Comparison of ENCODE assay signal across 1 cellular context in the genomic region with DNA sequence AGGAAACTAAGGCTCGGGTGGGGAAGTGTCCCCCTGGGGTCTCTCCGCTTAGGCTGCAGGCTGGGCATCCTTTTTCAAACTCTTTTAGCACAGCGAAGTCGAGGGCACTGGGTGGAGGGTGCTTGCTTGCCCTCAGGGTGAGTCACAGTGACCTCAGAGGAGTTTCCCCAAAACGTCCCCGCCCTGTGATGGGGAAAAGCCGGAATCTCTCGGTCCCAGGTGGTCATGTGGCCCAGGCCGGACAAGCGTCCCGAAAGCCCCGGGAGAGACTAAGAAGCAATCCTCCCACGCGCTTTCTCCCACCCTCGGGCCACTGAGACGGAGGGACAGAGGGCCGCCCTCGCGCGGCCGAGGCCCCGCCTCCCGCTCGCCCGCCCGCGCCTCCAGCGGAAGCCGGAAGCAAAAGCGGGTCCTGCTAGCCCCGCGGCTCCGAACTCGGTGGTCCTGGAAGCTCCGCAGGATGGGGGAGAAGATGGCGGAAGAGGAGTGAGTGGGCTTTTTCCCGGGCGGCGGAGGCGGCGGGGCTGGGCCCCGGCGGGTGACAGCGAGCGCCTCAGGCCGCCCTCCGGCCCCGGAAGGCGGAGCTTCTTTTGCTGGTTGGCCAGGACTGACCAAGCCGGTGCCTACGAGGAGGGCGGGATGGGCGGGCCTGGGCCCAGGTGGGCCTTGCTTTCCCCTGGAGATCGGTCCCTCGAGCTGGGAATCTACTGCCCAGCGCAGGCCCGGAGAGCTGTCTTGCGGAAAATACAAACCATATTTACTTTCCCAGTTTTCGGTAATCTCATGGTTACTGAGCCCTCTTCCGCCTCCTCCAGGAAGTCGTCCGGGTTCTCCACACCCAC.
A peak's percentile ranks its signal among the peaks of the same experiment; 100 is the strongest.
TF ChIP-seq lines count a peak whose summit lies in the region.

A gene with protein sequence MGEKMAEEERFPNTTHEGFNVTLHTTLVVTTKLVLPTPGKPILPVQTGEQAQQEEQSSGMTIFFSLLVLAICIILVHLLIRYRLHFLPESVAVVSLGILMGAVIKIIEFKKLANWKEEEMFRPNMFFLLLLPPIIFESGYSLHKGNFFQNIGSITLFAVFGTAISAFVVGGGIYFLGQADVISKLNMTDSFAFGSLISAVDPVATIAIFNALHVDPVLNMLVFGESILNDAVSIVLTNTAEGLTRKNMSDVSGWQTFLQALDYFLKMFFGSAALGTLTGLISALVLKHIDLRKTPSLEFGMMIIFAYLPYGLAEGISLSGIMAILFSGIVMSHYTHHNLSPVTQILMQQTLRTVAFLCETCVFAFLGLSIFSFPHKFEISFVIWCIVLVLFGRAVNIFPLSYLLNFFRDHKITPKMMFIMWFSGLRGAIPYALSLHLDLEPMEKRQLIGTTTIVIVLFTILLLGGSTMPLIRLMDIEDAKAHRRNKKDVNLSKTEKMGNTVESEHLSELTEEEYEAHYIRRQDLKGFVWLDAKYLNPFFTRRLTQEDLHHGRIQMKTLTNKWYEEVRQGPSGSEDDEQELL (plus strand): TSS at position 366 of the 842 bp plus-strand sequence. CDS start 95 bp downstream, at position 461.

TF ChIP-seq in HepG2, 621 proteins besides CTCF, POLR2A, EP300 and RAD21 (continued from another document and continues in another):
- TF ChIP-seq MXI1 (IDR thresholded peaks at IDR 0.05; ENCODE audit: borderline replicate concordance, low read depth, low read length) (peak; percentile 78; the same call in 1 of the 3 replicates), HNRNPL (IDR thresholded peaks at IDR 0.05; ENCODE audit: low read depth, low read length) (peak; percentile 68; the same call in 1 of the 2 replicates), ZNF382 (CRISPR knock-in tag; IDR thresholded peaks at IDR 0.05; ENCODE audit: borderline replicate concordance) (no peak), FOSL2 (CRISPR knock-in tag; IDR thresholded peaks at IDR 0.05) (peak; percentile 87), TEAD2 (CRISPR knock-in tag; IDR thresholded peaks at IDR 0.05) (no peak), SALL2 (CRISPR knock-in tag; IDR thresholded peaks at IDR 0.05) (peak; percentile 6; the same call in 1 of the 2 replicates), MED8 (CRISPR knock-in tag; IDR thresholded peaks at IDR 0.05; ENCODE audit: insufficient replicate concordance) (peak; percentile 52), ATM (IDR thresholded peaks at IDR 0.05; ENCODE audit: borderline replicate concordance) (no peak), ZNF777 (CRISPR knock-in tag; IDR thresholded peaks at IDR 0.05) (no peak; the same call in 1 of the 2 replicates), RBFOX2 (IDR thresholded peaks at IDR 0.05; ENCODE audit: low read depth, low read length) (peak; percentile 99), ERF (CRISPR knock-in tag; IDR thresholded peaks at IDR 0.05) (peak; percentile 95), JDP2 (CRISPR knock-in tag; IDR thresholded peaks at IDR 0.05; ENCODE audit: borderline replicate concordance) (no peak), ZNF660 (CRISPR knock-in tag; IDR thresholded peaks at IDR 0.05; ENCODE audit: borderline replicate concordance, low read depth) (0 out of 2 replicates have a peak, but pooled peaks have one; percentile 60), ZNF839 (CRISPR knock-in tag; IDR thresholded peaks at IDR 0.05; ENCODE audit: borderline replicate concordance) (0 out of 2 replicates have a peak, but pooled peaks have one; percentile 81), ZNF343 (CRISPR knock-in tag; IDR thresholded peaks at IDR 0.05) (peak; percentile 96), ISX (CRISPR knock-in tag; conservative IDR thresholded peaks at IDR 0.05) (peak; percentile 74), KMT2B (CRISPR knock-in tag; IDR thresholded peaks at IDR 0.05) (peak; percentile 87), HNRNPK (IDR thresholded peaks at IDR 0.05; ENCODE audit: low read depth, low read length, poor library complexity, severe bottlenecking) (peak; percentile 72), MYNN (CRISPR knock-in tag; IDR thresholded peaks at IDR 0.05; ENCODE audit: low read depth) (no peak), FOSL1 (CRISPR knock-in tag; IDR thresholded peaks at IDR 0.05; ENCODE audit: borderline replicate concordance) (peak; percentile 67; the same call in 1 of the 2 replicates)
- TF ChIP-seq, protein P1, sequence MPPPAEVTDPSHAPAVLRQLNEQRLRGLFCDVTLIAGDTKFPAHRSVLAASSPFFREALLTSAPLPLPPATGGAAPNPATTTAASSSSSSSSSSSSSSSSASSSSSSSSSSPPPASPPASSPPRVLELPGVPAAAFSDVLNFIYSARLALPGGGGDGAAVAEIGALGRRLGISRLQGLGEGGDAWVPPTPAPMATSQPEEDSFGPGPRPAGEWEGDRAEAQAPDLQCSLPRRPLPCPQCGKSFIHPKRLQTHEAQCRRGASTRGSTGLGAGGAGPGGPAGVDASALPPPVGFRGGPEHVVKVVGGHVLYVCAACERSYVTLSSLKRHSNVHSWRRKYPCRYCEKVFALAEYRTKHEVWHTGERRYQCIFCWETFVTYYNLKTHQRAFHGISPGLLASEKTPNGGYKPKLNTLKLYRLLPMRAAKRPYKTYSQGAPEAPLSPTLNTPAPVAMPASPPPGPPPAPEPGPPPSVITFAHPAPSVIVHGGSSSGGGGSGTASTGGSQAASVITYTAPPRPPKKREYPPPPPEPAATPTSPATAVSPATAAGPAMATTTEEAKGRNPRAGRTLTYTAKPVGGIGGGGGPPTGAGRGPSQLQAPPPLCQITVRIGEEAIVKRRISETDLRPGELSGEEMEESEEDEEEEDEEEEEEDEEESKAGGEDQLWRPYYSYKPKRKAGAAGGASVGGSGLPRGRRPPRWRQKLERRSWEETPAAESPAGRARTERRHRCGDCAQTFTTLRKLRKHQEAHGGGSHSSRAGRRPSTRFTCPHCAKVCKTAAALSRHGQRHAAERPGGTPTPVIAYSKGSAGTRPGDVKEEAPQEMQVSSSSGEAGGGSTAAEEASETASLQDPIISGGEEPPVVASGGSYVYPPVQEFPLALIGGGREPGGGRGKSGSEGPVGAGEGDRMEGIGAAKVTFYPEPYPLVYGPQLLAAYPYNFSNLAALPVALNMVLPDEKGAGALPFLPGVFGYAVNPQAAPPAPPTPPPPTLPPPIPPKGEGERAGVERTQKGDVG (CRISPR knock-in tag; IDR thresholded peaks at IDR 0.05; ENCODE audit: borderline replicate concordance): no peak
- TF ChIP-seq, protein P2, sequence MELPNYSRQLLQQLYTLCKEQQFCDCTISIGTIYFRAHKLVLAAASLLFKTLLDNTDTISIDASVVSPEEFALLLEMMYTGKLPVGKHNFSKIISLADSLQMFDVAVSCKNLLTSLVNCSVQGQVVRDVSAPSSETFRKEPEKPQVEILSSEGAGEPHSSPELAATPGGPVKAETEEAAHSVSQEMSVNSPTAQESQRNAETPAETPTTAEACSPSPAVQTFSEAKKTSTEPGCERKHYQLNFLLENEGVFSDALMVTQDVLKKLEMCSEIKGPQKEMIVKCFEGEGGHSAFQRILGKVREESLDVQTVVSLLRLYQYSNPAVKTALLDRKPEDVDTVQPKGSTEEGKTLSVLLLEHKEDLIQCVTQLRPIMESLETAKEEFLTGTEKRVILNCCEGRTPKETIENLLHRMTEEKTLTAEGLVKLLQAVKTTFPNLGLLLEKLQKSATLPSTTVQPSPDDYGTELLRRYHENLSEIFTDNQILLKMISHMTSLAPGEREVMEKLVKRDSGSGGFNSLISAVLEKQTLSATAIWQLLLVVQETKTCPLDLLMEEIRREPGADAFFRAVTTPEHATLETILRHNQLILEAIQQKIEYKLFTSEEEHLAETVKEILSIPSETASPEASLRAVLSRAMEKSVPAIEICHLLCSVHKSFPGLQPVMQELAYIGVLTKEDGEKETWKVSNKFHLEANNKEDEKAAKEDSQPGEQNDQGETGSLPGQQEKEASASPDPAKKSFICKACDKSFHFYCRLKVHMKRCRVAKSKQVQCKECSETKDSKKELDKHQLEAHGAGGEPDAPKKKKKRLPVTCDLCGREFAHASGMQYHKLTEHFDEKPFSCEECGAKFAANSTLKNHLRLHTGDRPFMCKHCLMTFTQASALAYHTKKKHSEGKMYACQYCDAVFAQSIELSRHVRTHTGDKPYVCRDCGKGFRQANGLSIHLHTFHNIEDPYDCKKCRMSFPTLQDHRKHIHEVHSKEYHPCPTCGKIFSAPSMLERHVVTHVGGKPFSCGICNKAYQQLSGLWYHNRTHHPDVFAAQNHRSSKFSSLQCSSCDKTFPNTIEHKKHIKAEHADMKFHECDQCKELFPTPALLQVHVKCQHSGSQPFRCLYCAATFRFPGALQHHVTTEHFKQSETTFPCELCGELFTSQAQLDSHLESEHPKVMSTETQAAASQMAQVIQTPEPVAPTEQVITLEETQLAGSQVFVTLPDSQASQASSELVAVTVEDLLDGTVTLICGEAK (IDR thresholded peaks at IDR 0.05): no peak
- TF ChIP-seq, protein P2 (CRISPR knock-in tag; IDR thresholded peaks at IDR 0.05): peak; percentile 75
- TF ChIP-seq, protein P3, sequence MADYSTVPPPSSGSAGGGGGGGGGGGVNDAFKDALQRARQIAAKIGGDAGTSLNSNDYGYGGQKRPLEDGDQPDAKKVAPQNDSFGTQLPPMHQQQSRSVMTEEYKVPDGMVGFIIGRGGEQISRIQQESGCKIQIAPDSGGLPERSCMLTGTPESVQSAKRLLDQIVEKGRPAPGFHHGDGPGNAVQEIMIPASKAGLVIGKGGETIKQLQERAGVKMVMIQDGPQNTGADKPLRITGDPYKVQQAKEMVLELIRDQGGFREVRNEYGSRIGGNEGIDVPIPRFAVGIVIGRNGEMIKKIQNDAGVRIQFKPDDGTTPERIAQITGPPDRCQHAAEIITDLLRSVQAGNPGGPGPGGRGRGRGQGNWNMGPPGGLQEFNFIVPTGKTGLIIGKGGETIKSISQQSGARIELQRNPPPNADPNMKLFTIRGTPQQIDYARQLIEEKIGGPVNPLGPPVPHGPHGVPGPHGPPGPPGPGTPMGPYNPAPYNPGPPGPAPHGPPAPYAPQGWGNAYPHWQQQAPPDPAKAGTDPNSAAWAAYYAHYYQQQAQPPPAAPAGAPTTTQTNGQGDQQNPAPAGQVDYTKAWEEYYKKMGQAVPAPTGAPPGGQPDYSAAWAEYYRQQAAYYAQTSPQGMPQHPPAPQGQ (CRISPR knock-in tag; IDR thresholded peaks at IDR 0.05; ENCODE audit: borderline replicate concordance): no peak
- TF ChIP-seq, protein P4, sequence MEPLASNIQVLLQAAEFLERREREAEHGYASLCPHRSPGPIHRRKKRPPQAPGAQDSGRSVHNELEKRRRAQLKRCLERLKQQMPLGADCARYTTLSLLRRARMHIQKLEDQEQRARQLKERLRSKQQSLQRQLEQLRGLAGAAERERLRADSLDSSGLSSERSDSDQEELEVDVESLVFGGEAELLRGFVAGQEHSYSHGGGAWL (CRISPR knock-in tag; IDR thresholded peaks at IDR 0.05): peak; percentile 63
- TF ChIP-seq, protein P5, sequence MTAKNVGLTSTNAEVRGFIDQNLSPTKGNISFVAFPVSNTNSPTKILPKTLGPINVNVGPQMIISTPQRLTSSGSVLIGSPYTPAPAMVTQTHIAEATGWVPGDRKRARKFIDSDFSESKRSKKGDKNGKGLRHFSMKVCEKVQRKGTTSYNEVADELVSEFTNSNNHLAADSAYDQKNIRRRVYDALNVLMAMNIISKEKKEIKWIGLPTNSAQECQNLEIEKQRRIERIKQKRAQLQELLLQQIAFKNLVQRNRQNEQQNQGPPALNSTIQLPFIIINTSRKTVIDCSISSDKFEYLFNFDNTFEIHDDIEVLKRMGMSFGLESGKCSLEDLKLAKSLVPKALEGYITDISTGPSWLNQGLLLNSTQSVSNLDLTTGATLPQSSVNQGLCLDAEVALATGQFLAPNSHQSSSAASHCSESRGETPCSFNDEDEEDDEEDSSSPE (CRISPR knock-in tag; IDR thresholded peaks at IDR 0.05): peak; percentile 91
- TF ChIP-seq, protein P6, sequence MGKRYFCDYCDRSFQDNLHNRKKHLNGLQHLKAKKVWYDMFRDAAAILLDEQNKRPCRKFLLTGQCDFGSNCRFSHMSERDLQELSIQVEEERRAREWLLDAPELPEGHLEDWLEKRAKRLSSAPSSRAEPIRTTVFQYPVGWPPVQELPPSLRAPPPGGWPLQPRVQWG (CRISPR knock-in tag; IDR thresholded peaks at IDR 0.05; ENCODE audit: borderline replicate concordance, low read depth): no peak
- TF ChIP-seq, protein P7, sequence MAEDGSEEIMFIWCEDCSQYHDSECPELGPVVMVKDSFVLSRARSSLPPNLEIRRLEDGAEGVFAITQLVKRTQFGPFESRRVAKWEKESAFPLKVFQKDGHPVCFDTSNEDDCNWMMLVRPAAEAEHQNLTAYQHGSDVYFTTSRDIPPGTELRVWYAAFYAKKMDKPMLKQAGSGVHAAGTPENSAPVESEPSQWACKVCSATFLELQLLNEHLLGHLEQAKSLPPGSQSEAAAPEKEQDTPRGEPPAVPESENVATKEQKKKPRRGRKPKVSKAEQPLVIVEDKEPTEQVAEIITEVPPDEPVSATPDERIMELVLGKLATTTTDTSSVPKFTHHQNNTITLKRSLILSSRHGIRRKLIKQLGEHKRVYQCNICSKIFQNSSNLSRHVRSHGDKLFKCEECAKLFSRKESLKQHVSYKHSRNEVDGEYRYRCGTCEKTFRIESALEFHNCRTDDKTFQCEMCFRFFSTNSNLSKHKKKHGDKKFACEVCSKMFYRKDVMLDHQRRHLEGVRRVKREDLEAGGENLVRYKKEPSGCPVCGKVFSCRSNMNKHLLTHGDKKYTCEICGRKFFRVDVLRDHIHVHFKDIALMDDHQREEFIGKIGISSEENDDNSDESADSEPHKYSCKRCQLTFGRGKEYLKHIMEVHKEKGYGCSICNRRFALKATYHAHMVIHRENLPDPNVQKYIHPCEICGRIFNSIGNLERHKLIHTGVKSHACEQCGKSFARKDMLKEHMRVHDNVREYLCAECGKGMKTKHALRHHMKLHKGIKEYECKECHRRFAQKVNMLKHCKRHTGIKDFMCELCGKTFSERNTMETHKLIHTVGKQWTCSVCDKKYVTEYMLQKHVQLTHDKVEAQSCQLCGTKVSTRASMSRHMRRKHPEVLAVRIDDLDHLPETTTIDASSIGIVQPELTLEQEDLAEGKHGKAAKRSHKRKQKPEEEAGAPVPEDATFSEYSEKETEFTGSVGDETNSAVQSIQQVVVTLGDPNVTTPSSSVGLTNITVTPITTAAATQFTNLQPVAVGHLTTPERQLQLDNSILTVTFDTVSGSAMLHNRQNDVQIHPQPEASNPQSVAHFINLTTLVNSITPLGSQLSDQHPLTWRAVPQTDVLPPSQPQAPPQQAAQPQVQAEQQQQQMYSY (CRISPR knock-in tag; IDR thresholded peaks at IDR 0.05): 0 out of 2 replicates have a peak, but pooled peaks have one; percentile 15
